In the genomic region with DNA sequence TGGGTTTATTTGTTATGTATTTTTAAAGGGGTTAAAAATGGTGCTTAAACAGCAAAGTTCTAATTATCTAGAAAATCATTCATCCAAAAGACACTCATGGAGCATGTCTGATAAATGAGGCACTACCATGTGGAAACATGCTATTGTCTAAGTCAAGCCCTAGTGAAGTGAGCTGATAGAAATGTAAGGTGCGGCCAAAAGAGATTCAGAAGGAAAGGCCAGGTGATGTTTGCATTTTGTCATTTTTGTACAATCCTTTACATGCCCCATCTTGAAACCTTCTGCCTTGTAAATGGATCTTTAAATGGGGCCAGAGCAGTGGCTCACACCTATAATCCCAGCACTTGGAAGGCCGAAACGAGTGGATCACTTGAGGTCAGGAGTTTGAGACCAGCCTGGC, we compare ENCODE assay signal across 22 cellular contexts.
"Had no signal": no experiment of that assay in that cellular context is flagged by ENCODE, and none has a peak within 500 bp of the region (broad histone marks: within the 10 kb centered on the region; RNA-seq: fewer than 3 reads in every experiment).

No MANE protein-coding gene starts in this region.

- H3K9ac ChIP-seq: parathyroid adenoma had no signal

- H3K4me3 ChIP-seq: gastroesophageal sphincter, heart left ventricle, hepatocyte, left lung, mucosa of descending colon, right lobe of liver, thoracic aorta, tibial nerve, upper lobe of left lung had no signal

- H3K27ac ChIP-seq: gastroesophageal sphincter, heart left ventricle, hepatocyte, left lung, parathyroid adenoma, right lobe of liver, thoracic aorta, upper lobe of left lung had no signal

- DNase-seq: cortex of kidney; effector CD8-positive, alpha-beta T cell; endodermal cell; erythroblast; heart left ventricle; left cardiac atrium; left lung; mesenchymal stem cell; mucosa of descending colon; naive B cell; right lobe of liver; small intestine; stimulated activated CD4-positive, alpha-beta T cell treated with anti-CD3 and anti-CD28 coated beads, Interleukin-15, amount 100 ng/mL, for 24 hours; stimulated activated CD4-positive, alpha-beta T cell treated with anti-CD3 and anti-CD28 coated beads, Interleukin-2, amount 100 ng/mL, for 48 hours; stimulated activated naive B cell treated with anti-CD40 and anti-IgM and Interleukin-4, amounts not matched to agents 10 μg/mL and 1 μg/mL and 100 μg/mL, for 72 hours; upper lobe of left lung had no signal

- H3K27me3 ChIP-seq: gastroesophageal sphincter, heart left ventricle, hepatocyte, left lung, right lobe of liver, tibial nerve, upper lobe of left lung had no signal

- H3K9me3 ChIP-seq: gastroesophageal sphincter, heart left ventricle, left lung, mucosa of descending colon, right lobe of liver, thoracic aorta, tibial nerve, upper lobe of left lung had no signal

- H3K36me3 ChIP-seq: gastroesophageal sphincter, heart left ventricle, left lung, right lobe of liver, thoracic aorta, tibial nerve, upper lobe of left lung had no signal

- H2AFZ ChIP-seq: hepatocyte, parathyroid adenoma had no signal

- H3K4me2 ChIP-seq: hepatocyte had no signal

- ATAC-seq: gastroesophageal sphincter; heart left ventricle; left cardiac atrium; left lung; mucosa of descending colon; natural killer cell treated with Interleukin-12 subunit alpha and Interleukin-12 subunit beta and Interleukin-15 and Interleukin-18, amount 100 ng/mL, for 72 hours; right lobe of liver; stimulated activated naive B cell treated with anti-CD40 and anti-IgM and Interleukin-4, amounts not matched to agents 10 μg/mL and 1 μg/mL and 100 μg/mL, for 72 hours had no signal

- H3K4me1 ChIP-seq: right lobe of liver, upper lobe of left lung had no signal
